22 cellular contexts compared by ENCODE assay signal in genomic region chr22:38783095-38783710, GRCh38. TPM values are rescaled to one million over a fixed set of nuclear protein-coding genes. Genes with fewer than 3 reads are reported as not detected.
DNase-seq lines count a peak whose midpoint lies in the region; ATAC-seq, FAIRE-seq and TF ChIP-seq lines count a peak whose summit lies in the region.
"Had no signal": no experiment of that assay in that cellular context is flagged by ENCODE, and none has a peak within 500 bp of the region (broad histone marks: within the 10 kb centered on the region; RNA-seq: fewer than 3 reads in every experiment).

No MANE protein-coding gene starts in this region.

- H4K8ac ChIP-seq in mesenchymal stem cell (ENCODE audit: low read length) = no peak overlapping the region

- CTCF ChIA-PET in K562 (lab: Yijun Ruan, JAX; ENCODE audit: low intra/inter-chr PET ratio) = no interaction called here

- no peak overlapping the region for H2BK15ac ChIP-seq in mesenchymal stem cell (ENCODE audit: low read depth, poor library complexity, severe bottlenecking)

- H3K4me3 ChIP-seq in heart left ventricle = no peak overlapping the region
- H3K4me3 ChIP-seq in K562 = no peak overlapping the region
- no peak overlapping the region for H3K4me3 ChIP-seq in mesenchymal stem cell (ENCODE audit: insufficient read depth in 1 of 2, low read depth in 1 of 2, low read length in 2 of 2)
- no peak overlapping the region for H3K4me3 ChIP-seq in thoracic aorta
- H3K4me3 ChIP-seq: esophagus muscularis mucosa, suprapubic skin had no signal

- no TSS peak for BruUV-seq in K562 (replicated peaks; lab: Mats Ljungman, UMichigan)

- H3K9me1 ChIP-seq in K562 (ENCODE audit: control insufficient read depth, insufficient read depth, low read length) = no peaks in the 10 kb centered on the region

- no peak overlapping the region for H3K14ac ChIP-seq in mesenchymal stem cell (ENCODE audit: low read length in 2 of 2)

- H3K9me3 ChIP-seq in heart left ventricle (no peaks in the 10 kb centered on the region), K562 (replicated peaks; ENCODE audit: control insufficient read depth, insufficient read depth, low read depth, low read length) (no peaks in the 10 kb centered on the region), mesenchymal stem cell (ENCODE audit: control insufficient read depth, low read length) (no peaks in the 10 kb centered on the region), thoracic aorta (no peaks in the 10 kb centered on the region)
- H3K9me3 ChIP-seq: esophagus muscularis mucosa, SK-N-SH, suprapubic skin had no signal

- H3K79me2 ChIP-seq in K562 (ENCODE audit: control insufficient read depth, insufficient read depth, low read length) = no peaks in the 10 kb centered on the region; the same call in 2 of the 3 replicates

- H3K4me1 ChIP-seq in heart left ventricle (peaks cover 4 to 72% (median 39%) of the 10 kb centered on the region in 12 donors), K562 (replicated peaks in 1 of 2; ENCODE audit: control insufficient read depth in 2 of 2, insufficient read depth in 2 of 2, low read length in 2 of 2) (peaks cover 50 to 56% of the 10 kb centered on the region in 2 experiments), mesenchymal stem cell (ENCODE audit: control insufficient read depth, insufficient read depth, low read depth, low read length) (no peaks in the 10 kb centered on the region), thoracic aorta (ENCODE audit: control insufficient read depth in 1 of 2, low read depth in 2 of 2) (peaks cover 18 to 61% of the 10 kb centered on the region in 2 donors)

- H3K4me2 ChIP-seq in K562 (ENCODE audit: insufficient read depth, low read length) = peak overlapping the region; percentile 25
- no peak overlapping the region for H3K4me2 ChIP-seq in mesenchymal stem cell (ENCODE audit: low read length, poor library complexity, severe bottlenecking)
- H3K4me2 ChIP-seq: SK-N-SH had no signal

- in situ Hi-C loops in K562 (cut with MboI) = no loop called here

- no peak for TF ChIP-seq POLR2A in heart left ventricle (IDR thresholded peaks at IDR 0.05)
- TF ChIP-seq POLR2A in K562 (conservative IDR thresholded peaks at IDR 0.05) = no peak

- intact Hi-C loops in heart left ventricle (cut with DNase I) = loop anchor here in 2 of 10 donors (10.0 kb wide), 2 partner anchors 62 to 142 kb away; partner anchors contain the start of gene NPTXR (in 1 of the 2)
- intact Hi-C loops in cardiac septum (cut with DNase I) = loop anchor here (10.0 kb wide), 1 partner anchor 142 kb away; no protein-coding TSS in a partner anchor
- intact Hi-C loops in K562 (cut with micrococcal nuclease) = no loop called here

- DNase-seq in heart left ventricle (peak in 1 of 5 donors; percentile 25), cardiac septum (ENCODE audit: low spot score) (no peak), K562 (ENCODE audit: extremely low read depth in 1 of 4, low spot score in 3 of 4) (peak in 1 of 4 experiments; percentile 18), mesenchymal stem cell (no peak), thoracic aorta (ENCODE audit: low spot score) (no peak), DMS153 (lab: John Stamatoyannopoulos, UW) (no peak)
- DNase-seq: ACHN; activated CD4-positive, alpha-beta T cell treated with anti-CD3 and anti-CD28 coated beads for 1 hour; activated CD8-positive, alpha-beta memory T cell treated with anti-CD3 and anti-CD28 coated beads, Interleukin-2, amount 10 ng/mL, durations not matched to agents 7 days and 5 days; activated effector memory CD4-positive, alpha-beta T cell treated with Interleukin-2 at 50 U/mL for 16 hours; cerebellar nuclear complex; effector memory CD4-positive, alpha-beta T cell; NCI-H1436; SK-N-SH; stimulated activated CD8-positive, alpha-beta memory T cell treated with anti-CD3 and anti-CD28 coated beads, Interleukin-4, amount 100 ng/mL, for 48 hours; T1000 had no signal

- 56 to 66% (median 61%) methylated on average over 14 of the region's 14 CpGs for WGBS in heart left ventricle, 4 donors
- WGBS in K562 (ENCODE audit: insufficient coverage, low coverage, missing lambda C conversion rate) = 50% methylated on average over 6 of the region's 14 CpGs
- WGBS in mesenchymal stem cell = 87% methylated on average over 14 of the region's 14 CpGs

- H3K27me3 ChIP-seq in heart left ventricle (no peaks in the 10 kb centered on the region), K562 (ENCODE audit: control insufficient read depth in 2 of 2, insufficient read depth in 2 of 2, low read length in 2 of 2) (no peaks in the 10 kb centered on the region), mesenchymal stem cell (ENCODE audit: control insufficient read depth in 1 of 2, insufficient read depth in 1 of 2, low read length in 2 of 2) (no peaks in the 10 kb centered on the region), thoracic aorta (replicated peaks; ENCODE audit: insufficient read depth) (no peaks in the 10 kb centered on the region)
- H3K27me3 ChIP-seq: esophagus muscularis mucosa, suprapubic skin had no signal

- TF ChIP-seq EP300 in K562 (IDR thresholded peaks at IDR 0.05; ENCODE audit: low read length) = no peak

- H3K23ac ChIP-seq in mesenchymal stem cell (ENCODE audit: low read length in 2 of 2) = no peak overlapping the region

- no peak overlapping the region for H3K4ac ChIP-seq in mesenchymal stem cell (ENCODE audit: low read depth in 1 of 2, low read length in 2 of 2)

- TF ChIP-seq CTCF in heart left ventricle (IDR thresholded peaks at IDR 0.05) = no peak
- TF ChIP-seq CTCF in K562 (IDR thresholded peaks at IDR 0.05 in 2 of 3, conservative IDR thresholded peaks at IDR 0.05 in 1 of 3; ENCODE audit: insufficient read depth in 2 of 3, low read depth in 1 of 3, low read length in 3 of 3) = no peak
- TF ChIP-seq CTCF in thoracic aorta (IDR thresholded peaks at IDR 0.05) = no peak

- peaks cover 12% of the 10 kb centered on the region for H3K79me1 ChIP-seq in mesenchymal stem cell (replicated peaks; ENCODE audit: low read length, poor library complexity, severe bottlenecking)

- ATAC-seq in heart left ventricle = no peak
- no peak for ATAC-seq in K562
- ATAC-seq in thoracic aorta (ENCODE audit: insufficient number of reproducible peaks, low FRiP score, low read depth) = no peak
- no peak for ATAC-seq in GM18907 (IDR thresholded peaks at IDR 0.05; ENCODE audit: unreplicated experiment)
- ATAC-seq in GM18867 (IDR thresholded peaks at IDR 0.05; ENCODE audit: unreplicated experiment) = no peak
- ATAC-seq: activated CD8-positive, alpha-beta memory T cell treated with anti-CD3 and anti-CD28 coated beads, Interleukin-2, amount 10 ng/mL, durations not matched to agents 7 days and 5 days; HCT116 had no signal

- POLR2A ChIA-PET in K562 (lab: Yijun Ruan, JAX) = interaction anchor here (0.8 to 1.3 kb wide), 3 partner anchors 14 to 135 kb away, joined by 3 to 4 read pairs (median 3); no protein-coding TSS in a partner anchor

- H3K36me3 ChIP-seq in heart left ventricle = peaks cover 0 to 23% (median 7%) of the 10 kb centered on the region in 9 donors
- no peaks in the 10 kb centered on the region for H3K36me3 ChIP-seq in K562 (ENCODE audit: control insufficient read depth, insufficient read depth, low read length)
- peaks cover 29 to 32% of the 10 kb centered on the region in 2 experiments for H3K36me3 ChIP-seq in mesenchymal stem cell (ENCODE audit: control insufficient read depth in 1 of 2, insufficient read depth in 2 of 2, low read depth in 1 of 2, low read length in 2 of 2)
- no peaks in the 10 kb centered on the region for H3K36me3 ChIP-seq in thoracic aorta

- peak overlapping the region in 10 of 12 donors; percentile 33 to 92 (median 78) for H3K27ac ChIP-seq in heart left ventricle
- peak overlapping the region; percentile 68; the same call in 2 of the 3 replicates for H3K27ac ChIP-seq in K562 (ENCODE audit: extremely low read depth, low read depth, low read length)
- no peak overlapping the region for H3K27ac ChIP-seq in mesenchymal stem cell (ENCODE audit: low read length, poor library complexity, severe bottlenecking)
- H3K27ac ChIP-seq in thoracic aorta = peak overlapping the region; percentile 5 to 44
- H3K27ac ChIP-seq: esophagus muscularis mucosa, suprapubic skin had no signal

- no peak for FAIRE-seq in K562 (lab: Jason Lieb, UNC)
- FAIRE-seq: GM12892 had no signal

- H2BK5ac ChIP-seq in mesenchymal stem cell (ENCODE audit: low read depth, low read length, poor library complexity, severe bottlenecking) = no peak overlapping the region

- H4K20me1 ChIP-seq in K562 (replicated peaks; ENCODE audit: control insufficient read depth, insufficient read depth, low read length) = no peaks in the 10 kb centered on the region

- H4K91ac ChIP-seq in mesenchymal stem cell (ENCODE audit: low read length) = peak overlapping the region; percentile 41

- H2BK12ac ChIP-seq in mesenchymal stem cell (ENCODE audit: low read length in 2 of 2) = peak overlapping the region in 1 of 2 experiments; percentile 4

- H2AK5ac ChIP-seq in mesenchymal stem cell (ENCODE audit: low read length, severe bottlenecking) = no peak overlapping the region

- H2BK120ac ChIP-seq in mesenchymal stem cell (ENCODE audit: low read depth, low read length) = no peak overlapping the region

- H3K18ac ChIP-seq in mesenchymal stem cell (ENCODE audit: low read depth in 1 of 2, low read length in 2 of 2) = peak overlapping the region in 1 of 2 experiments; percentile 28

- no peak for TF ChIP-seq RAD21 in K562 (CRISPR knock-in tag; conservative IDR thresholded peaks at IDR 0.05 in 1 of 2, IDR thresholded peaks at IDR 0.05 in 1 of 2)

- H3K9ac ChIP-seq in K562 (ENCODE audit: insufficient read depth in 1 of 2, low read depth in 2 of 2, low read length in 2 of 2) = peak overlapping the region; percentile 41 to 70
- H3K9ac ChIP-seq in mesenchymal stem cell (ENCODE audit: low read length) = peak overlapping the region; percentile 21
- H3K9ac ChIP-seq: SK-N-SH had no signal

- peak overlapping the region; percentile 88 for H2AFZ ChIP-seq in K562 (ENCODE audit: low read depth, low read length)
- no peak overlapping the region for H2AFZ ChIP-seq in mesenchymal stem cell (ENCODE audit: low read depth, low read length)

RNA-seq across cellular contexts. Expression of gene DNAL4, which starts 10.7 kb away (rescaled TPM):
- total RNA-seq in heart left ventricle (10 to 100 TPM in 5 of 9 donors, 1 to 10 TPM in 4; 8.2 to 16.4 (median 10.4) TPM), cardiac septum (8.1 TPM), K562 (2014; rRNA removed) (5.2 and 7.5 TPM in 2 replicates), K562 (2014; rRNA removed; fragmentation: Illumina TruSeq; extraction: Trizol) (4.2 and 4.7 TPM in 2 replicates), K562 (2015; rRNA removed; fragmentation: Illumina TruSeq; extraction: Trizol) (4.7 and 5.6 TPM in 2 replicates), K562 (2021) (5.9 and 6.1 TPM in 2 replicates), thoracic aorta (10 to 100 TPM in 1 of 2 donors, 1 to 10 TPM in 1; 9.5 to 20.8 TPM)
- polyA plus RNA-seq in heart left ventricle (10 to 100 TPM in 1 of 2 donors, 1 to 10 TPM in 1; 7.9 to 14.9 TPM), K562 (2011; rRNA removed) (6.9 and 8.9 TPM in 2 replicates), K562 (2014; fragmentation: Illumina TruSeq; extraction: Trizol) (9.4 and 11.3 TPM in 2 replicates), K562 (2014; fragmentation: Nextera tagmentation; extraction: Ambion mirVana) (under 1 TPM; 0.20 to 0.70 TPM), K562 (2014; rRNA removed) (7.8 and 8.3 TPM in 2 replicates)
- 3.5 and 3.8 TPM in 2 replicates for total RNA-seq in K562 (2011; cell fraction: chromatin; rRNA removed; ENCODE audit: low replicate concordance)
- total RNA-seq in K562 (2011; cell fraction: nucleolus; rRNA removed) = 4.2 and 5.8 TPM in 2 replicates
- 4.4 and 4.5 TPM in 2 replicates for total RNA-seq in K562 (2011; cell fraction: nucleoplasm; rRNA removed)
- 10.5 and 12.7 TPM in 2 replicates for polyA plus RNA-seq in K562 (2011; cell fraction: cytosol; rRNA removed)
- 8.2 and 8.3 TPM in 2 replicates for polyA plus RNA-seq in K562 (2011; cell fraction: nucleus; rRNA removed)
- polyA plus RNA-seq in K562 (2012) = 6.6 and 12.2 TPM in 2 replicates
- polyA minus RNA-seq in K562 (2011; rRNA and poly(A)+ RNA removed) = 3.1 and 3.3 TPM in 2 replicates
- 1.7 and 1.8 TPM in 2 replicates for polyA minus RNA-seq in K562 (2011; cell fraction: cytosol; rRNA and poly(A)+ RNA removed)
- polyA minus RNA-seq in K562 (2011; cell fraction: nucleus; rRNA and poly(A)+ RNA removed) = 1.8 and 2.8 TPM in 2 replicates
- 11.2 TPM for polyA plus RNA-seq in mesenchymal stem cell (2013, experiment 1 of 2)
- polyA plus RNA-seq in mesenchymal stem cell (2013, experiment 2 of 2) = 11.2 TPM

RNA-seq across cellular contexts. Expression of gene SUN2, which starts 27.4 kb away (rescaled TPM):
- total RNA-seq in heart left ventricle (100 to 1,000 TPM in 6 of 9 donors, 10 to 100 TPM in 3; 75.2 to 405 (median 125) TPM), cardiac septum (130 TPM), K562 (2014; rRNA removed) (31.0 and 42.6 TPM in 2 replicates), K562 (2014; rRNA removed; fragmentation: Illumina TruSeq; extraction: Trizol) (5.2 and 7.1 TPM in 2 replicates), K562 (2015; rRNA removed; fragmentation: Illumina TruSeq; extraction: Trizol) (18.2 and 19.5 TPM in 2 replicates), K562 (2021) (37.2 and 38.8 TPM in 2 replicates), thoracic aorta (1,000 to 10,000 TPM; 1,125 to 1,215 TPM)
- polyA plus RNA-seq in heart left ventricle (100 to 1,000 TPM in 1 of 2 donors, 10 to 100 TPM in 1; 41.3 to 203 TPM), K562 (2011; rRNA removed) (16.7 and 26.9 TPM in 2 replicates), K562 (2014; fragmentation: Illumina TruSeq; extraction: Trizol) (13.8 and 22.6 TPM in 2 replicates), K562 (2014; fragmentation: Nextera tagmentation; extraction: Ambion mirVana) (under 1 TPM; 0.11 to 0.21 TPM), K562 (2014; rRNA removed) (27.8 and 31.5 TPM in 2 replicates)
- 38.9 and 115 TPM in 2 replicates for total RNA-seq in K562 (2011; cell fraction: chromatin; rRNA removed; ENCODE audit: low replicate concordance)
- total RNA-seq in K562 (2011; cell fraction: nucleolus; rRNA removed) = 125 TPM in 2 replicates
- 65.3 and 80.1 TPM in 2 replicates for total RNA-seq in K562 (2011; cell fraction: nucleoplasm; rRNA removed)
- polyA plus RNA-seq in K562 (2011; cell fraction: cytosol; rRNA removed) = 23.3 and 36.3 TPM in 2 replicates
- 62.6 and 82.3 TPM in 2 replicates for polyA plus RNA-seq in K562 (2011; cell fraction: nucleus; rRNA removed)
- polyA plus RNA-seq in K562 (2012) = 27.0 and 67.0 TPM in 2 replicates
- 9.1 and 19.4 TPM in 2 replicates for polyA minus RNA-seq in K562 (2011; rRNA and poly(A)+ RNA removed)
- 28.2 and 36.8 TPM in 2 replicates for polyA minus RNA-seq in K562 (2011; cell fraction: cytosol; rRNA and poly(A)+ RNA removed)
- polyA minus RNA-seq in K562 (2011; cell fraction: nucleus; rRNA and poly(A)+ RNA removed) = 28.8 and 33.5 TPM in 2 replicates
- polyA plus RNA-seq in mesenchymal stem cell (2013, experiment 1 of 2) = 22.3 TPM
- polyA plus RNA-seq in mesenchymal stem cell (2013, experiment 2 of 2) = 21.7 TPM
